In genomic region chr1:147515046-147515869, GRCh38 we compare ENCODE assay signal across 8 cellular contexts. TPM values are rescaled to one million over a fixed set of nuclear protein-coding genes. Genes with fewer than 3 reads are reported as not detected.
A peak's percentile ranks its signal among the peaks of the same experiment; 100 is the strongest.
DNase-seq lines count a peak whose midpoint lies in the region; ATAC-seq, FAIRE-seq and TF ChIP-seq lines count a peak whose summit lies in the region.

No MANE protein-coding gene starts in this region.

- peak; percentile 42 for TF ChIP-seq RAD21 in GM12878 (IDR thresholded peaks at IDR 0.05; ENCODE audit: insufficient read depth, low read depth, low read length)

- DNase-seq in DMS53 treated with DMSO at 0.1 percent for 48 hours (lab: John Stamatoyannopoulos, UW; ENCODE audit: unreplicated experiment), result peak; percentile 98
- peak; percentile 82 for DNase-seq in NCI-H146 treated with DMSO at 0.1 percent for 48 hours (lab: John Stamatoyannopoulos, UW; ENCODE audit: unreplicated experiment)
- DNase-seq in GM12878 (ENCODE audit: low read depth, low spot score), result no peak
- no peak for DNase-seq in left lung
- DNase-seq in ecto neural progenitor cell (ENCODE audit: low spot score), result no peak
- no peak for DNase-seq in putamen (ENCODE audit: low spot score)

- TF ChIP-seq EP300 in GM12878 (IDR thresholded peaks at IDR 0.05; ENCODE audit: borderline replicate concordance in 1 of 2, control insufficient read depth in 1 of 2, low read depth in 2 of 2, low read length in 2 of 2), result no peak

- peak; percentile 27 for FAIRE-seq in GM12878 (lab: Jason Lieb, UNC)

- H3K9me3 ChIP-seq in GM12878 (replicated peaks; ENCODE audit: control insufficient read depth, insufficient read depth, low read length) (no peaks in the 10 kb centered on the region; the same call in 2 of the 3 replicates), left lung (peaks cover 0 to 5% of the 10 kb centered on the region in 2 donors)

- H3K36me3 ChIP-seq in GM12878 (ENCODE audit: control insufficient read depth in 2 of 2, insufficient read depth in 2 of 2, low read length in 1 of 2), result no peaks in the 10 kb centered on the region
- no peaks in the 10 kb centered on the region for H3K36me3 ChIP-seq in left lung

- no TSS peak for BruUV-seq in GM12878 (replicated peaks; lab: Mats Ljungman, UMichigan)

- CTCF ChIA-PET in GM12878 (lab: Yijun Ruan, JAX), result interaction anchor here (0.7 to 1.2 kb wide), 3 partner anchors 19 to 23 kb away, joined by 3 to 4 read pairs (median 4); no protein-coding TSS in a partner anchor

- 18% methylated on average over 5 of the region's 5 CpGs for WGBS in GM12878 (ENCODE audit: insufficient coverage, insufficient replicate concordance, low lambda C conversion rate, missing lambda C conversion rate)

- H3K79me2 ChIP-seq in GM12878 (ENCODE audit: control insufficient read depth, insufficient read depth, low read length), result no peaks in the 10 kb centered on the region

- H2AFZ ChIP-seq in GM12878 (ENCODE audit: control insufficient read depth, low read depth, low read length), result no peak overlapping the region

- in situ Hi-C loops in GM12878 (cut with MboI), result no loop called here

- TF ChIP-seq CTCF in GM12878 (IDR thresholded peaks at IDR 0.05 in 2 of 3, conservative IDR thresholded peaks at IDR 0.05 in 1 of 3; ENCODE audit: control insufficient read depth in 2 of 3, extremely low read depth in 1 of 3, insufficient read depth in 1 of 3, low read depth in 3 of 3, low read length in 3 of 3) (peak in 1 of 3 experiments; percentile 21; a peak in 1 of 6 replicates), left lung (IDR thresholded peaks at IDR 0.05) (no peak)

- H3K4me1 ChIP-seq in GM12878 (ENCODE audit: control insufficient read depth, insufficient read depth, low read length), result no peaks in the 10 kb centered on the region
- H3K4me1 ChIP-seq in left lung, result peaks cover 11 to 14% of the 10 kb centered on the region in 2 donors

- POLR2A ChIA-PET in GM12878 (lab: Charles Lee), result no interaction called here

- H3K4me3 ChIP-seq in GM12878, result no peak overlapping the region
- H3K4me3 ChIP-seq in left lung, result no peak overlapping the region

- H4K20me1 ChIP-seq in GM12878 (ENCODE audit: control insufficient read depth, insufficient read depth), result no peaks in the 10 kb centered on the region

- no peak overlapping the region for H3K9ac ChIP-seq in GM12878 (ENCODE audit: control insufficient read depth, insufficient read depth, low read length)

- ATAC-seq in GM12878 (no peak), left lung (peak; percentile 95), GM21526 (IDR thresholded peaks at IDR 0.05; ENCODE audit: low FRiP score, unreplicated experiment) (no peak), HG02840 (IDR thresholded peaks at IDR 0.05; ENCODE audit: low FRiP score, unreplicated experiment) (no peak)

- no peak for TF ChIP-seq POLR2A in GM12878 (IDR thresholded peaks at IDR 0.05; ENCODE audit: low read depth, low read length)

- no peak overlapping the region for H3K27ac ChIP-seq in GM12878 (ENCODE audit: control insufficient read depth, insufficient read depth)
- peak overlapping the region in 1 of 2 donors; percentile 48 for H3K27ac ChIP-seq in left lung

- H3K27me3 ChIP-seq in GM12878 (replicated peaks in 1 of 2; ENCODE audit: control insufficient read depth in 2 of 2, insufficient read depth in 2 of 2, low read length in 1 of 2), result no peaks in the 10 kb centered on the region
- H3K27me3 ChIP-seq in left lung, result no peaks in the 10 kb centered on the region

- SMC1A ChIA-PET in GM12878 (lab: Charles Lee; ENCODE audit: uncharacterized antibody, unreplicated experiment), result no interaction called here

- RAD21 ChIA-PET in GM12878 (lab: Charles Lee; ENCODE audit: unreplicated experiment), result no interaction called here

- H3K4me2 ChIP-seq in GM12878 (ENCODE audit: control insufficient read depth, insufficient read depth), result no peak overlapping the region

- intact Hi-C loops in GM12878 (cut with micrococcal nuclease; ENCODE audit: unreplicated experiment) (no loop called here), left lung (cut with DNase I) (no loop called here)

TF ChIP-seq in GM12878, 131 proteins besides CTCF, POLR2A, EP300 and RAD21:
- TF ChIP-seq IKZF1 (conservative IDR thresholded peaks at IDR 0.05), result no peak
- no peak for TF ChIP-seq REST (IDR thresholded peaks at IDR 0.05; ENCODE audit: low read depth, low read length)
- TF ChIP-seq SMC3 (IDR thresholded peaks at IDR 0.05; ENCODE audit: borderline replicate concordance, low read length), result 0 out of 2 replicates have a peak, but pooled peaks have one; percentile 12
- no peak for TF ChIP-seq BCL3 (IDR thresholded peaks at IDR 0.05; ENCODE audit: borderline replicate concordance, insufficient read depth, low read depth, low read length, poor library complexity, severe bottlenecking)

RNA-seq across cellular contexts. Expression of gene BCL9, which starts 26.0 kb away (rescaled TPM):
- 6.0 and 7.9 TPM in 2 replicates for total RNA-seq in GM12878 (2013; cell fraction: nucleolus; rRNA removed)
- 4.3 and 6.8 TPM in 2 replicates for total RNA-seq in GM12878 (2014; rRNA removed)
- total RNA-seq in GM12878 (2014; rRNA removed; fragmentation: Illumina TruSeq; extraction: Trizol), result 4.1 and 4.9 TPM in 2 replicates
- 18.0 and 18.4 TPM in 2 replicates for total RNA-seq in GM12878 (2021)
- 4.5 TPM for polyA plus RNA-seq in GM12878 (2011; ENCODE audit: low read depth)
- 2.1 and 3.2 TPM in 2 replicates for polyA plus RNA-seq in GM12878 (2011; rRNA removed)
- 4.6 and 5.4 TPM in 2 replicates for polyA plus RNA-seq in GM12878 (2011; cell fraction: cytosol; rRNA removed)
- polyA plus RNA-seq in GM12878 (2011; cell fraction: nucleus; rRNA removed), result 7.1 and 9.2 TPM in 2 replicates
- 7.5 and 7.7 TPM in 2 replicates for polyA plus RNA-seq in GM12878 (2012)
- polyA plus RNA-seq in GM12878 (2014; fragmentation: Illumina TruSeq; extraction: Trizol), result 10.4 and 13.7 TPM in 2 replicates
- 1 to 10 TPM in 1 of 2 experiments, under 1 TPM in 1; 0.51 to 1.0 TPM for polyA plus RNA-seq in GM12878 (2014; fragmentation: Nextera tagmentation; extraction: Ambion mirVana)
- 6.9 and 7.6 TPM in 2 replicates for polyA plus RNA-seq in GM12878 (2014; rRNA removed)
- polyA plus RNA-seq in GM12878 (2016; fragmentation: Nextera tagmentation; extraction: Ambion mirVana), result 1 to 10 TPM; 3.5 to 6.9 TPM
- 3.8 and 6.7 TPM in 2 replicates for polyA minus RNA-seq in GM12878 (2011; rRNA and poly(A)+ RNA removed)
- 4.5 and 6.0 TPM in 2 replicates for polyA minus RNA-seq in GM12878 (2011; cell fraction: cytosol; rRNA and poly(A)+ RNA removed)
- 3.4 and 6.2 TPM in 2 replicates for polyA minus RNA-seq in GM12878 (2011; cell fraction: nucleus; rRNA and poly(A)+ RNA removed)
- 10 to 100 TPM; 17.6 to 22.8 TPM for total RNA-seq in left lung

Comparison
In these comparisons a context has a peak if more than half of its experiments do, and no peak if none do; other contexts are left out.
1. DNase-seq: peak in DMS53 treated with DMSO at 0.1 percent for 48 hours (single experiment) and NCI-H146 treated with DMSO at 0.1 percent for 48 hours (single experiment); none in GM12878 (single experiment), left lung (0 of 2), ecto neural progenitor cell (single experiment) and putamen (single experiment).